14 cellular contexts compared by ENCODE assay signal in the genomic region with DNA sequence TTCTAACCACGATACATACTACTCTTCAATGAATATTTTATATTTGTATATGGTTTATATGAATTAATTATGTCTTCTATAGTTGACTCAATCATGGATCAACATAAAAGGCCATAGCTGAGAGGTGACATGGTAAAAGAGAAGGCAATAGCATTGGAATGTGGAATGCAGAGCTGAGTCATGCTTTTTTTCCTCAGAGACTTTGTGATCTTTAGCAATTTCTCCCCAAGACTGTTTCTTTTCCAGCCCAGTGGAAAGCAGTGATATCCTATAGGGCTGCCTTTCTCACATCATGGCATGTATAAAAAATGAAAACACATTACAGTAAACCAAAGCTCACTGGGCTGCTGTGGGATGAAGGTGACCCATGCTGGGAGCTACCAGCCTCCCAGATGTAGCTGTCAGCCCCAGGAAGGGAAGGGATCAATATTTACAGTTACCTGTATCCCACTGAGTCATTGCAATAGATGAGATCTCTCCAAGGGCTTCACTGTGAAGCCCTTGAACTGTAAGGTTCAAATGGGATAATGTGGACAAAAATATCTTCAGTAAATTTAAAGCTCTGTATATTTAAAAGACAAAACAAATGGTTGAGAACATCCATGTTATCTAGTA. TPM values are rescaled to one million over a fixed set of nuclear protein-coding genes. Genes with fewer than 3 reads are reported as not detected.
DNase-seq lines count a peak whose midpoint lies in the region; ATAC-seq and TF ChIP-seq lines count a peak whose summit lies in the region.
"Had no signal": no experiment of that assay in that cellular context is flagged by ENCODE, and none has a peak within 500 bp of the region (broad histone marks: within the 10 kb centered on the region; RNA-seq: fewer than 3 reads in every experiment).

No MANE protein-coding gene starts in this region.

- BruUV-seq in PC-9 (replicated peaks; lab: Mats Ljungman, UMichigan), result TSS peak; percentile 42

- 90 to 100% methylated on average over 1 of the region's 1 CpG for WGBS in thyroid gland, 2 donors

- H3K9me3 Mint-ChIP-seq in activated CD4-positive, alpha-beta T cell treated with anti-CD3 and anti-CD28 coated beads for 36 hours (ENCODE audit: low read depth), result no peaks in the 10 kb centered on the region
- H3K9me3 Mint-ChIP-seq: memory B cell, type B pancreatic cell had no signal

- H3K27me3 ChIP-seq in PC-9 (ENCODE audit: insufficient read depth, low read depth) (no peaks in the 10 kb centered on the region), BE2C (peaks cover 4% of the 10 kb centered on the region), thyroid gland (no peaks in the 10 kb centered on the region)

- CTCF ChIA-PET in PC-9 (lab: Charles Lee), result interaction anchor here (0.9 kb wide), 1 partner anchor 8 kb away, joined by 3 read pairs; no protein-coding TSS in a partner anchor
- CTCF ChIA-PET in activated CD4-positive, alpha-beta T cell treated with anti-CD3 and anti-CD28 coated beads for 36 hours (lab: Charles Lee), result no interaction called here

- H3K36me3 ChIP-seq in PC-9 (ENCODE audit: low read depth) (no peaks in the 10 kb centered on the region), BE2C (no peaks in the 10 kb centered on the region), thyroid gland (no peaks in the 10 kb centered on the region)

- no peaks in the 10 kb centered on the region for H3K4me1 Mint-ChIP-seq in activated CD4-positive, alpha-beta T cell treated with anti-CD3 and anti-CD28 coated beads for 36 hours
- H3K4me1 Mint-ChIP-seq: memory B cell had no signal

- H3K9me3 ChIP-seq in PC-9 (ENCODE audit: insufficient read depth, low read depth), result no peaks in the 10 kb centered on the region
- no peaks in the 10 kb centered on the region for H3K9me3 ChIP-seq in BE2C
- no peaks in the 10 kb centered on the region for H3K9me3 ChIP-seq in thyroid gland

- peaks cover 2% of the 10 kb centered on the region for H3K27me3 Mint-ChIP-seq in activated CD4-positive, alpha-beta T cell treated with anti-CD3 and anti-CD28 coated beads for 36 hours
- H3K27me3 Mint-ChIP-seq: memory B cell had no signal

- H3K9me2 ChIP-seq in PC-9 (ENCODE audit: insufficient read depth), result no peaks in the 10 kb centered on the region

- H3K4me3 Mint-ChIP-seq in activated CD4-positive, alpha-beta T cell treated with anti-CD3 and anti-CD28 coated beads for 36 hours, result no peak overlapping the region
- H3K4me3 Mint-ChIP-seq: memory B cell, type B pancreatic cell had no signal

- no peaks in the 10 kb centered on the region for H3F3A ChIP-seq in PC-9 (ENCODE audit: insufficient read depth, low read depth)

- H3K27ac ChIP-seq in PC-9 (peak overlapping the region; percentile 30; the same call in 1 of the 2 replicates), thyroid gland (peak overlapping the region in 1 of 3 donors; percentile 36)

- H3K4me1 ChIP-seq in PC-9 (replicated peaks; ENCODE audit: insufficient read depth) (0 out of 2 replicates have a peak, but pooled peaks cover 11% of the 10 kb centered on the region), BE2C (no peaks in the 10 kb centered on the region), thyroid gland (no peaks in the 10 kb centered on the region)

- no peak overlapping the region for H3K4me2 ChIP-seq in PC-9

- no peak for TF ChIP-seq CTCF in PC-9 (conservative IDR thresholded peaks at IDR 0.05)
- TF ChIP-seq CTCF in epithelial cell of esophagus (IDR thresholded peaks at IDR 0.05; ENCODE audit: insufficient read depth, low read depth, low read length, missing control alignments), result no peak
- TF ChIP-seq CTCF in BE2C (IDR thresholded peaks at IDR 0.05; ENCODE audit: low read depth, low read length), result no peak
- no peak for TF ChIP-seq CTCF in thyroid gland (IDR thresholded peaks at IDR 0.05)

- ATAC-seq in activated CD4-positive, alpha-beta T cell treated with anti-CD3 and anti-CD28 coated beads for 36 hours, result no peak

- intact Hi-C loops in PC-9 (cut with micrococcal nuclease; ENCODE audit: unreplicated experiment), result no loop called here
- intact Hi-C loops in activated CD4-positive, alpha-beta T cell treated with anti-CD3 and anti-CD28 coated beads for 36 hours (cut with DNase I, micrococcal nuclease), result no loop called here
- intact Hi-C loops in thyroid gland (cut with DNase I), result no loop called here

- H3K36me3 Mint-ChIP-seq in activated CD4-positive, alpha-beta T cell treated with anti-CD3 and anti-CD28 coated beads for 36 hours (ENCODE audit: low read depth), result no peaks in the 10 kb centered on the region
- H3K36me3 Mint-ChIP-seq: memory B cell, type B pancreatic cell had no signal

- no peaks in the 10 kb centered on the region for H4K20me1 ChIP-seq in PC-9 (ENCODE audit: insufficient read depth)

- no peak for TF ChIP-seq POLR2A in thyroid gland (IDR thresholded peaks at IDR 0.05)

- H3K79me2 ChIP-seq in PC-9 (ENCODE audit: low read depth), result no peaks in the 10 kb centered on the region

- no peak overlapping the region for H2AFZ ChIP-seq in PC-9

- POLR2A ChIA-PET in PC-9 (lab: Charles Lee; ENCODE audit: unreplicated experiment), result interaction anchor here (0.7 kb wide), 1 partner anchor 116 kb away, joined by 3 read pairs; no protein-coding TSS in a partner anchor
- POLR2A ChIA-PET in activated CD4-positive, alpha-beta T cell treated with anti-CD3 and anti-CD28 coated beads for 36 hours (lab: Charles Lee), result no interaction called here

- H3K4me3 ChIP-seq in PC-9 (no peak overlapping the region), epithelial cell of esophagus (ENCODE audit: low read length) (no peak overlapping the region), BE2C (ENCODE audit: low read depth, low read length) (no peak overlapping the region), thyroid gland (replicated peaks in 1 of 3) (no peak overlapping the region)

- DNase-seq in ELF-1 (ENCODE audit: low read depth, low spot score) (peak; percentile 4), PC-9 (peak; percentile 16 to 39), epithelial cell of esophagus (ENCODE audit: low read depth) (peak; percentile 81), non-pigmented ciliary epithelial cell (ENCODE audit: low read depth) (peak; percentile 79), NCI-H128 (lab: John Stamatoyannopoulos, UW; ENCODE audit: unreplicated experiment) (no peak), BE2C (no peak), thyroid gland (no peak)
- DNase-seq in activated CD4-positive, alpha-beta T cell treated with anti-CD3 and anti-CD28 coated beads for 36 hours, result no peak
- DNase-seq: activated CD8-positive, alpha-beta memory T cell treated with anti-CD3 and anti-CD28 coated beads, Interleukin-2, amount 50 U/mL, for 4 hours; anterior cingulate cortex; NCI-H187 treated with DMSO at 0.1 percent for 48 hours had no signal

- no peak overlapping the region for H3K27ac Mint-ChIP-seq in activated CD4-positive, alpha-beta T cell treated with anti-CD3 and anti-CD28 coated beads for 36 hours
- H3K27ac Mint-ChIP-seq: memory B cell, type B pancreatic cell had no signal

RNA-seq across cellular contexts. Expression of gene SLC39A12, which starts 30.2 kb away (rescaled TPM):
- total RNA-seq in PC-9 (2021) (not detected in 2 replicates), thyroid gland (under 1 TPM in 1 of 4 donors, not detected in 3; 0.11 TPM)
- not detected for polyA plus RNA-seq in BE2C (2012; ENCODE audit: insufficient read depth, insufficient read length, low read depth)
- total RNA-seq in activated CD4-positive, alpha-beta T cell treated with anti-CD3 and anti-CD28 coated beads for 36 hours, result not detected
- total RNA-seq: glomerular endothelial cell had no signal

Comparison
In these comparisons a context has a peak if more than half of its experiments do, and no peak if none do; other contexts are left out.
1. DNase-seq: peak in ELF-1 (single experiment), PC-9 (2 of 2), epithelial cell of esophagus (single experiment) and non-pigmented ciliary epithelial cell (single experiment); none in NCI-H128 (single experiment), BE2C (single experiment), activated CD4-positive, alpha-beta T cell treated with anti-CD3 and anti-CD28 coated beads for 36 hours (single experiment) and thyroid gland (0 of 2).